8 cellular contexts compared by ENCODE assay signal in the genomic region with DNA sequence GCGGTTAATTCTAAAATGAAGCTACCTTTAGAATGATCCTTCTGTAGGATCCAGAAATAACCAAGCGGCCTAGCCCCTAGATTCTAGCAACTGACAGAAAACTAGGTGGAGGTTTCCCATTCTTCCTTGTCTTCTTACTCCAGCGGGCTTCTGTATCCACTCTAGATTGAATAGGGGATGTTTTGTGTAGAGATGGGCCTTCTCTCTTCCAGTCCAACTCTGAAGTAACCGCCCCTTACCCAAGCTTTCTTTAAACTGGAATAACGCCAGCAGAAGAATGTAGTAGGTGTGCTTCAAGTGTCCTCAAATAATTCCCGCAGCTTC. TPM values are rescaled to one million over a fixed set of nuclear protein-coding genes. Genes with fewer than 3 reads are reported as not detected.
DNase-seq lines count a peak whose midpoint lies in the region; ATAC-seq and TF ChIP-seq lines count a peak whose summit lies in the region.

No MANE protein-coding gene starts in this region.

- TF ChIP-seq CTCF in GM12865 (IDR thresholded peaks at IDR 0.05; ENCODE audit: insufficient read depth, low read depth, low read length, missing control alignments) (no peak), SK-N-SH (IDR thresholded peaks at IDR 0.05) (no peak)

- H3K27me3 ChIP-seq in SK-N-SH (ENCODE audit: insufficient read depth) = no peaks in the 10 kb centered on the region

- intact Hi-C loops in left ventricle myocardium superior (cut with micrococcal nuclease) = no loop called here

- peaks cover 27% of the 10 kb centered on the region for H3K4me1 Mint-ChIP-seq in stimulated activated naive CD8-positive, alpha-beta T cell treated with anti-CD3 and anti-CD28 coated beads, Interleukin-15, amount 100 ng/mL, for 72 hours

- peak overlapping the region; percentile 96 to 97 for H3K27ac Mint-ChIP-seq in stimulated activated naive CD8-positive, alpha-beta T cell treated with anti-CD3 and anti-CD28 coated beads, Interleukin-15, amount 100 ng/mL, for 72 hours

- H3K9me3 Mint-ChIP-seq in stimulated activated naive CD8-positive, alpha-beta T cell treated with anti-CD3 and anti-CD28 coated beads, Interleukin-15, amount 100 ng/mL, for 72 hours = no peaks in the 10 kb centered on the region

- H3K27me3 Mint-ChIP-seq in stimulated activated naive CD8-positive, alpha-beta T cell treated with anti-CD3 and anti-CD28 coated beads, Interleukin-15, amount 100 ng/mL, for 72 hours = peaks cover 8% of the 10 kb centered on the region

- no peaks in the 10 kb centered on the region for H3K9me2 ChIP-seq in SK-N-SH

- peak overlapping the region; percentile 87 to 91 for H3K4me3 Mint-ChIP-seq in stimulated activated naive CD8-positive, alpha-beta T cell treated with anti-CD3 and anti-CD28 coated beads, Interleukin-15, amount 100 ng/mL, for 72 hours

- H3F3A ChIP-seq in SK-N-SH (replicated peaks; ENCODE audit: insufficient read depth) = no peaks in the 10 kb centered on the region

- H3K4me2 ChIP-seq in SK-N-SH = peak overlapping the region; percentile 88

- no peak for DNase-seq in GM12865 (ENCODE audit: low read depth)
- no peak for DNase-seq in SK-N-SH
- DNase-seq in left ventricle myocardium superior = no peak
- DNase-seq in stimulated activated naive CD8-positive, alpha-beta T cell treated with anti-CD3 and anti-CD28 coated beads, Interleukin-15, amount 100 ng/mL, for 72 hours = no peak
- no peak for DNase-seq in NCI-H1048 (lab: John Stamatoyannopoulos, UW)
- DNase-seq in caudate nucleus (lab: John Stamatoyannopoulos, UW) = no peak
- no peak for DNase-seq in NCI-H82 (lab: John Stamatoyannopoulos, UW)

- WGBS in SK-N-SH (ENCODE audit: low lambda C conversion rate) = 19% methylated on average over 6 of the region's 6 CpGs

- ATAC-seq in HG02571 (IDR thresholded peaks at IDR 0.05; ENCODE audit: unreplicated experiment) (peak; percentile 5), left ventricle myocardium superior (peak; percentile 18)
- peak; percentile 18 for ATAC-seq in stimulated activated naive CD8-positive, alpha-beta T cell treated with anti-CD3 and anti-CD28 coated beads, Interleukin-15, amount 100 ng/mL, for 72 hours

- H3K36me3 ChIP-seq in SK-N-SH (replicated peaks in 1 of 2; ENCODE audit: control insufficient read depth in 1 of 2, insufficient read depth in 2 of 2, low read length in 1 of 2) = peaks cover 8 to 9% of the 10 kb centered on the region in 2 experiments

- peak overlapping the region; percentile 88 for H2AFZ ChIP-seq in SK-N-SH (ENCODE audit: low read depth)

- peaks cover 0 to 20% of the 10 kb centered on the region in 2 experiments; a peak in 3 of 4 replicates for H3K4me1 ChIP-seq in SK-N-SH (ENCODE audit: control insufficient read depth in 1 of 2, insufficient read depth in 2 of 2, low read depth in 1 of 2, low read length in 1 of 2)

- H3K79me2 ChIP-seq in SK-N-SH (ENCODE audit: insufficient read depth) = peaks cover 44% of the 10 kb centered on the region

- TF ChIP-seq EP300 in SK-N-SH (IDR thresholded peaks at IDR 0.05; ENCODE audit: borderline replicate concordance in 1 of 2, low read depth in 1 of 2, low read length in 1 of 2) = no peak

- CTCF ChIA-PET in SK-N-SH (lab: Yijun Ruan, JAX) = interaction anchor here (0.7 to 5.9 kb wide), 7 partner anchors 17 to 249 kb away, joined by 3 to 47 read pairs (median 4); no protein-coding TSS in a partner anchor

- H4K20me1 ChIP-seq in SK-N-SH (ENCODE audit: insufficient read depth) = peaks cover 7% of the 10 kb centered on the region; the same call in 1 of the 2 replicates

- H3K27ac ChIP-seq in SK-N-SH (ENCODE audit: low read depth in 2 of 2, low read length in 1 of 2) = peak overlapping the region in 1 of 2 experiments; percentile 71; a peak in 2 of 4 replicates
- H3K27ac ChIP-seq in caudate nucleus (ENCODE audit: low read depth, low read length) = no peak overlapping the region

- H3K4me3 ChIP-seq in GM12865 (ENCODE audit: low read depth, low read length) = peak overlapping the region; percentile 77
- H3K4me3 ChIP-seq in SK-N-SH (ENCODE audit: low read depth in 2 of 2, low read length in 1 of 2) = peak overlapping the region; percentile 79 to 98

- H3K9ac ChIP-seq in SK-N-SH = no peak overlapping the region

- no peaks in the 10 kb centered on the region for H3K9me3 ChIP-seq in SK-N-SH

- POLR2A ChIA-PET in SK-N-SH (lab: Yijun Ruan, JAX) = interaction anchor here (0.6 to 1.7 kb wide), 8 partner anchors 9 to 178 kb away, joined by 3 to 13 read pairs (median 4); partner anchors contain the start of genes ARHGAP10 and PRMT9

- no peak for TF ChIP-seq RAD21 in SK-N-SH (IDR thresholded peaks at IDR 0.05; ENCODE audit: low read length)

TF ChIP-seq in SK-N-SH, 30 proteins besides CTCF, POLR2A, EP300 and RAD21:
- TF ChIP-seq TEAD4 (IDR thresholded peaks at IDR 0.05; ENCODE audit: borderline replicate concordance, insufficient read depth) (no peak), FOSL2 (IDR thresholded peaks at IDR 0.05; ENCODE audit: borderline replicate concordance, low read depth) (no peak), TCF12 (IDR thresholded peaks at IDR 0.05) (no peak), FOXM1 (IDR thresholded peaks at IDR 0.05; ENCODE audit: low read depth) (no peak), MAX (IDR thresholded peaks at IDR 0.05; ENCODE audit: low read depth) (no peak), GABPA (IDR thresholded peaks at IDR 0.05; ENCODE audit: low read depth) (no peak), REST (IDR thresholded peaks at IDR 0.05; ENCODE audit: low read depth, low read length) (no peak), MXI1 (IDR thresholded peaks at IDR 0.05; ENCODE audit: low read depth, low read length) (no peak), NRF1 (IDR thresholded peaks at IDR 0.05; ENCODE audit: low read depth, low read length) (no peak)
- TF ChIP-seq, protein P1, sequence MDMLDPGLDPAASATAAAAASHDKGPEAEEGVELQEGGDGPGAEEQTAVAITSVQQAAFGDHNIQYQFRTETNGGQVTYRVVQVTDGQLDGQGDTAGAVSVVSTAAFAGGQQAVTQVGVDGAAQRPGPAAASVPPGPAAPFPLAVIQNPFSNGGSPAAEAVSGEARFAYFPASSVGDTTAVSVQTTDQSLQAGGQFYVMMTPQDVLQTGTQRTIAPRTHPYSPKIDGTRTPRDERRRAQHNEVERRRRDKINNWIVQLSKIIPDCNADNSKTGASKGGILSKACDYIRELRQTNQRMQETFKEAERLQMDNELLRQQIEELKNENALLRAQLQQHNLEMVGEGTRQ (IDR thresholded peaks at IDR 0.05; ENCODE audit: borderline replicate concordance, low read depth, low read length) = no peak

RNA-seq across cellular contexts. Expression of gene TMEM184C, which starts 0.4 kb away (rescaled TPM):
- 17.5 and 22.8 TPM in 2 replicates for polyA plus RNA-seq in SK-N-SH (2012; rRNA removed)
- polyA plus RNA-seq in SK-N-SH (2012; cell fraction: cytosol; rRNA removed) = 19.3 and 22.1 TPM in 2 replicates
- polyA plus RNA-seq in SK-N-SH (2012; cell fraction: nucleus; rRNA removed) = 13.5 and 18.7 TPM in 2 replicates
- 25.9 TPM for total RNA-seq in left ventricle myocardium superior
